Comparison of ENCODE assay signal across 17 cellular contexts in the genomic region with DNA sequence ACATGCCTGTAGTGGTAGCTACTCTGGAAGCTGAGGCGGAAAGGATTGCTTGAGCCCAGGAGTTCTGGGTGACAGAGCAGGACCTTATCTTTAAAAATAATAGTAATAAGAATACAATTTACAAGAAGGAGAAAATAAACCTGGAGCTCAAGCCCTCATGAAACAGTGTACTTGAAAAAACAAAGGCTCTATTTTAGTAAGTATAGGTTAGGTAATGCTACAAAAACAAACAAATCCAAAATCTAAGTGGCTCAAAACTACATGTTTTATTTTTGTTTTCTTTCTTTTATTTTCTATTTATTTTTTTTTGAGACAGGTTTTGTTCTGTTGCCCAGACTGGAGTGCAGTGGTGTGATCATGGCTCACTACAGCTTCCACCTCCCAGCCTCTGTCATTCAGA. TPM values are rescaled to one million over a fixed set of nuclear protein-coding genes. Genes with fewer than 3 reads are reported as not detected.
DNase-seq lines count a peak whose midpoint lies in the region; ATAC-seq and TF ChIP-seq lines count a peak whose summit lies in the region.
"Had no signal": no experiment of that assay in that cellular context is flagged by ENCODE, and none has a peak within 500 bp of the region (broad histone marks: within the 10 kb centered on the region; RNA-seq: fewer than 3 reads in every experiment).

No MANE protein-coding gene starts in this region.

- 100% methylated on average over 1 of the region's 1 CpG for WGBS in transverse colon (ENCODE audit: low coverage in 1 of 2), 2 donors

- H3K9ac ChIP-seq in BLaER1 treated with 17β-estradiol and CSF1 and Interleukin-3, amounts not matched to agents 10 nM and 100 nM = 0 out of 22 replicates have a peak overlapping the region, but pooled peaks of 2 of the 11 experiments have one; percentile 12 to 18
- H3K9ac ChIP-seq: BLaER1 had no signal

- H3K4me1 ChIP-seq in BLaER1 treated with 17β-estradiol and CSF1 and Interleukin-3, amounts not matched to agents 10 nM and 100 nM = peaks cover 52 to 76% (median 64%) of the 10 kb centered on the region in 10 experiments
- H3K4me1 ChIP-seq in PC-9 (replicated peaks; ENCODE audit: insufficient read depth) = peaks cover 26% of the 10 kb centered on the region
- H3K4me1 ChIP-seq in transverse colon = peaks cover 0 to 3% (median 1%) of the 10 kb centered on the region in 4 donors
- H3K4me1 ChIP-seq: BE2C, Caco-2 had no signal

- no peak overlapping the region for H3K4me3 Mint-ChIP-seq in dendritic cell treated with granulocyte-macrophage colony-stimulating factor and Interleukin-4, amounts not matched to agents 40 ng/mL and 50 ng/mL, for 4 days
- H3K4me3 Mint-ChIP-seq: CD4-positive, alpha-beta T cell; CD8-positive, alpha-beta T cell had no signal

- intact Hi-C loops in PC-9 (cut with micrococcal nuclease; ENCODE audit: unreplicated experiment) = no loop called here
- intact Hi-C loops in dendritic cell treated with granulocyte-macrophage colony-stimulating factor and Interleukin-4, amounts not matched to agents 40 ng/mL and 50 ng/mL, for 4 days (cut with micrococcal nuclease) = loop anchor here (5.0 kb wide), 2 partner anchors 33 to 57 kb away; a partner anchor contains a TSS
- intact Hi-C loops in transverse colon (cut with DNase I; ENCODE audit: low total_unique reads) = no loop called here

- POLR2A ChIA-PET in PC-9 (lab: Charles Lee; ENCODE audit: unreplicated experiment) = no interaction called here

- H3K4me3 ChIP-seq in BLaER1 treated with 17β-estradiol and CSF1 and Interleukin-3, amounts not matched to agents 10 nM and 100 nM = no peak overlapping the region
- H3K4me3 ChIP-seq in PC-9 (no peak overlapping the region), transverse colon (no peak overlapping the region)
- H3K4me3 ChIP-seq: BLaER1 had no signal

- H4K20me1 ChIP-seq in BLaER1 treated with 17β-estradiol and CSF1 and Interleukin-3, amounts not matched to agents 10 nM and 100 nM = no peaks in the 10 kb centered on the region
- no peaks in the 10 kb centered on the region for H4K20me1 ChIP-seq in PC-9 (ENCODE audit: insufficient read depth)
- H4K20me1 ChIP-seq: BLaER1 had no signal

- peaks cover 47% of the 10 kb centered on the region for H3K4me1 Mint-ChIP-seq in dendritic cell treated with granulocyte-macrophage colony-stimulating factor and Interleukin-4, amounts not matched to agents 40 ng/mL and 50 ng/mL, for 4 days (ENCODE audit: low read depth)

- no TSS peak for BruUV-seq in PC-9 (replicated peaks; lab: Mats Ljungman, UMichigan)

- in situ Hi-C loops in transverse colon (cut with MboI; ENCODE audit: low pct_ligation_motif_present in 1 of 4, low pct_unique_long_range_greater_than_20kb in 1 of 4, low sequenced_read_pairs in 3 of 4) = no loop called here

- CTCF ChIA-PET in PC-9 (lab: Charles Lee) = interaction anchor here (0.6 to 0.8 kb wide), 2 partner anchors 36 to 40 kb away, joined by 3 to 11 read pairs; no protein-coding TSS in a partner anchor

- peak overlapping the region; percentile 23 to 85 (median 43); a peak in 13 of 22 replicates for H3K27ac ChIP-seq in BLaER1 treated with 17β-estradiol and CSF1 and Interleukin-3, amounts not matched to agents 10 nM and 100 nM
- H3K27ac ChIP-seq in PC-9 (peak overlapping the region; percentile 75; the same call in 1 of the 2 replicates), transverse colon (no peak overlapping the region)
- H3K27ac ChIP-seq: BLaER1, C4-2B had no signal

- no peaks in the 10 kb centered on the region for H3K79me2 ChIP-seq in PC-9 (ENCODE audit: low read depth)

- H3K9me3 ChIP-seq in BLaER1 treated with 17β-estradiol and CSF1 and Interleukin-3, amounts not matched to agents 10 nM and 100 nM (replicated peaks in 1 of 11) = peaks cover 0 to 10% (median 7%) of the 10 kb centered on the region in 11 experiments; a peak in 6 of 22 replicates
- no peaks in the 10 kb centered on the region for H3K9me3 ChIP-seq in PC-9 (ENCODE audit: insufficient read depth, low read depth)
- H3K9me3 ChIP-seq in transverse colon = peaks cover 0 to 5% of the 10 kb centered on the region in 2 donors
- H3K9me3 ChIP-seq: BE2C, BLaER1, Caco-2 had no signal

- H3K36me3 Mint-ChIP-seq in dendritic cell treated with granulocyte-macrophage colony-stimulating factor and Interleukin-4, amounts not matched to agents 40 ng/mL and 50 ng/mL, for 4 days (ENCODE audit: low read depth) = no peaks in the 10 kb centered on the region
- H3K36me3 Mint-ChIP-seq: CD8-positive, alpha-beta T cell had no signal

- H2AFZ ChIP-seq in PC-9 = no peak overlapping the region

- TF ChIP-seq EP300 in transverse colon (IDR thresholded peaks at IDR 0.05; ENCODE audit: low read depth) = no peak

- H3K36me3 ChIP-seq in BLaER1 treated with 17β-estradiol and CSF1 and Interleukin-3, amounts not matched to agents 10 nM and 100 nM = no peaks in the 10 kb centered on the region
- no peaks in the 10 kb centered on the region for H3K36me3 ChIP-seq in PC-9 (ENCODE audit: low read depth)
- no peaks in the 10 kb centered on the region for H3K36me3 ChIP-seq in transverse colon
- H3K36me3 ChIP-seq: BE2C, BLaER1 had no signal

- DNase-seq in PC-9 = no peak
- no peak for DNase-seq in OCI-M2 (lab: John Stamatoyannopoulos, UW; ENCODE audit: unreplicated experiment)
- no peak for DNase-seq in transverse colon
- DNase-seq: 8988T; ACHN; BE2C; Caco-2; Calu3; CD4-positive, alpha-beta T cell; CD8-positive, alpha-beta T cell; DMS79 treated with DMSO at 0.1 percent for 48 hours; GF-D8 had no signal

- H3K27me3 ChIP-seq in BLaER1 treated with 17β-estradiol and CSF1 and Interleukin-3, amounts not matched to agents 10 nM and 100 nM = no peaks in the 10 kb centered on the region
- no peaks in the 10 kb centered on the region for H3K27me3 ChIP-seq in PC-9 (ENCODE audit: insufficient read depth, low read depth)
- no peaks in the 10 kb centered on the region for H3K27me3 ChIP-seq in transverse colon
- H3K27me3 ChIP-seq: BE2C, BLaER1 had no signal

- peak overlapping the region in 9 of 11 experiments; percentile 37 to 71 (median 57); a peak in 17 of 22 replicates for H3K4me2 ChIP-seq in BLaER1 treated with 17β-estradiol and CSF1 and Interleukin-3, amounts not matched to agents 10 nM and 100 nM
- no peak overlapping the region for H3K4me2 ChIP-seq in PC-9

- H3K27ac Mint-ChIP-seq in dendritic cell treated with granulocyte-macrophage colony-stimulating factor and Interleukin-4, amounts not matched to agents 40 ng/mL and 50 ng/mL, for 4 days = peak overlapping the region; percentile 73
- H3K27ac Mint-ChIP-seq: CD8-positive, alpha-beta T cell had no signal

- no peak for ATAC-seq in GM18873 (IDR thresholded peaks at IDR 0.05; ENCODE audit: low FRiP score, unreplicated experiment)
- ATAC-seq: CD8-positive, alpha-beta T cell had no signal

- H3K9me3 Mint-ChIP-seq in dendritic cell treated with granulocyte-macrophage colony-stimulating factor and Interleukin-4, amounts not matched to agents 40 ng/mL and 50 ng/mL, for 4 days = no peaks in the 10 kb centered on the region
- H3K9me3 Mint-ChIP-seq: CD4-positive, alpha-beta T cell had no signal

- TF ChIP-seq POLR2A in transverse colon (IDR thresholded peaks at IDR 0.05) = no peak

- H3K9me2 ChIP-seq in PC-9 (ENCODE audit: insufficient read depth) = no peaks in the 10 kb centered on the region

- no peaks in the 10 kb centered on the region for H3K27me3 Mint-ChIP-seq in dendritic cell treated with granulocyte-macrophage colony-stimulating factor and Interleukin-4, amounts not matched to agents 40 ng/mL and 50 ng/mL, for 4 days
- H3K27me3 Mint-ChIP-seq: CD4-positive, alpha-beta T cell had no signal

- TF ChIP-seq CTCF in PC-9 (conservative IDR thresholded peaks at IDR 0.05) (no peak), transverse colon (IDR thresholded peaks at IDR 0.05) (no peak)

- peaks cover 22% of the 10 kb centered on the region for H3F3A ChIP-seq in PC-9 (ENCODE audit: insufficient read depth, low read depth)

RNA-seq across cellular contexts. Expression of a gene that starts 54.0 kb away (rescaled TPM):
- total RNA-seq in PC-9 (2021) (73.1 and 94.3 TPM in 2 replicates), transverse colon (10 to 100 TPM; 10.1 to 83.4 (median 40.9) TPM)

RNA-seq across cellular contexts. Expression of a gene that starts 57.6 kb away (rescaled TPM):
- 20.4 and 22.3 TPM in 2 replicates for total RNA-seq in PC-9 (2021)
- total RNA-seq in transverse colon = 10 to 100 TPM in 1 of 4 donors, 1 to 10 TPM in 3; 5.0 to 11.6 (median 7.9) TPM

Comparison
In these comparisons a context has a peak if more than half of its experiments do, and no peak if none do; other contexts are left out.
1. H3K27ac ChIP-seq: peak in BLaER1 treated with 17β-estradiol and CSF1 and Interleukin-3, amounts not matched to agents 10 nM and 100 nM (11 of 11) and PC-9 (single experiment); none in transverse colon (0 of 4).